Comparison of ENCODE assay signal across 10 cellular contexts in genomic region chr2:127516031-127516430, GRCh38. TPM values are rescaled to one million over a fixed set of nuclear protein-coding genes. Genes with fewer than 3 reads are reported as not detected.
DNase-seq lines count a peak whose midpoint lies in the region; ATAC-seq and TF ChIP-seq lines count a peak whose summit lies in the region.
"Had no signal": no experiment of that assay in that cellular context is flagged by ENCODE, and none has a peak within 500 bp of the region (broad histone marks: within the 10 kb centered on the region; RNA-seq: fewer than 3 reads in every experiment).

No MANE protein-coding gene starts in this region.

- H3K27me3 ChIP-seq in WERI-Rb-1 (ENCODE audit: insufficient read depth, low read depth, severe bottlenecking): no peaks in the 10 kb centered on the region

- H3K9me3 Mint-ChIP-seq in natural killer cell: no peaks in the 10 kb centered on the region
- no peaks in the 10 kb centered on the region for H3K9me3 Mint-ChIP-seq in natural killer cell treated with Interleukin-12 subunit alpha and Interleukin-12 subunit beta and Interleukin-15 and Interleukin-18, amount 100 ng/mL, for 72 hours
- no peaks in the 10 kb centered on the region for H3K9me3 Mint-ChIP-seq in activated CD8-positive, alpha-beta memory T cell treated with anti-CD3 and anti-CD28 coated beads, Interleukin-2, amount 10 ng/mL, durations not matched to agents 7 days and 5 days (ENCODE audit: low read depth)

- no TSS peak for BruUV-seq in OCI-LY7 (replicated peaks; lab: Mats Ljungman, UMichigan)

- POLR2A ChIA-PET in OCI-LY7 (lab: Charles Lee): interaction anchor here (0.5 to 1.1 kb wide), 2 partner anchors 10 to 121 kb away, joined by 3 read pairs; partner anchors contain the start of gene IWS1

- peaks cover 7% of the 10 kb centered on the region for H3K36me3 Mint-ChIP-seq in natural killer cell
- H3K36me3 Mint-ChIP-seq in natural killer cell treated with Interleukin-12 subunit alpha and Interleukin-12 subunit beta and Interleukin-15 and Interleukin-18, amount 100 ng/mL, for 72 hours: peaks cover 16% of the 10 kb centered on the region
- H3K36me3 Mint-ChIP-seq in activated CD8-positive, alpha-beta memory T cell treated with anti-CD3 and anti-CD28 coated beads, Interleukin-2, amount 10 ng/mL, durations not matched to agents 7 days and 5 days: peaks cover 46% of the 10 kb centered on the region

- no peak overlapping the region for H2AFZ ChIP-seq in OCI-LY7 (ENCODE audit: low read length)

- H3K27ac ChIP-seq in WERI-Rb-1 (no peak overlapping the region), OCI-LY7 (ENCODE audit: low read depth, low read length, poor library complexity, severe bottlenecking) (no peak overlapping the region)

- intact Hi-C loops in natural killer cell (cut with micrococcal nuclease): no loop called here
- intact Hi-C loops in OCI-LY7 (cut with micrococcal nuclease; ENCODE audit: unreplicated experiment): no loop called here

- H3K36me3 ChIP-seq in WERI-Rb-1 (peaks cover 71% of the 10 kb centered on the region), OCI-LY7 (ENCODE audit: insufficient read depth, low read length) (peaks cover 98% of the 10 kb centered on the region)

- no peak overlapping the region for H3K4me2 ChIP-seq in OCI-LY7 (ENCODE audit: low read length)

- H3K9me3 ChIP-seq in WERI-Rb-1 (ENCODE audit: severe bottlenecking): no peaks in the 10 kb centered on the region
- no peaks in the 10 kb centered on the region for H3K9me3 ChIP-seq in OCI-LY7 (ENCODE audit: low read length)

- H3K4me3 Mint-ChIP-seq in natural killer cell: no peak overlapping the region
- H3K4me3 Mint-ChIP-seq in natural killer cell treated with Interleukin-12 subunit alpha and Interleukin-12 subunit beta and Interleukin-15 and Interleukin-18, amount 100 ng/mL, for 72 hours: no peak overlapping the region
- no peak overlapping the region for H3K4me3 Mint-ChIP-seq in activated CD8-positive, alpha-beta memory T cell treated with anti-CD3 and anti-CD28 coated beads, Interleukin-2, amount 10 ng/mL, durations not matched to agents 7 days and 5 days

- ATAC-seq in natural killer cell (no peak), omental fat pad (ENCODE audit: low FRiP score) (peak; percentile 94), HG03521 (IDR thresholded peaks at IDR 0.05; ENCODE audit: unreplicated experiment) (no peak)
- no peak for ATAC-seq in natural killer cell treated with Interleukin-12 subunit alpha and Interleukin-12 subunit beta and Interleukin-15 and Interleukin-18, amount 100 ng/mL, for 72 hours
- no peak for ATAC-seq in activated CD8-positive, alpha-beta memory T cell treated with anti-CD3 and anti-CD28 coated beads, Interleukin-2, amount 10 ng/mL, durations not matched to agents 7 days and 5 days

- TF ChIP-seq CTCF in natural killer cell (IDR thresholded peaks at IDR 0.05): no peak
- TF ChIP-seq CTCF in fibroblast of pulmonary artery (IDR thresholded peaks at IDR 0.05; ENCODE audit: low read length, missing control alignments): no peak
- TF ChIP-seq CTCF in omental fat pad (IDR thresholded peaks at IDR 0.05): no peak
- no peak for TF ChIP-seq CTCF in WERI-Rb-1 (IDR thresholded peaks at IDR 0.05; ENCODE audit: low read depth, low read length)
- TF ChIP-seq CTCF in OCI-LY7 (conservative IDR thresholded peaks at IDR 0.05; ENCODE audit: low read length): no peak

- H3K4me3 ChIP-seq in fibroblast of pulmonary artery (replicated peaks; ENCODE audit: low read depth, low read length) (no peak overlapping the region), WERI-Rb-1 (ENCODE audit: low read depth, low read length) (no peak overlapping the region), OCI-LY7 (ENCODE audit: low read depth, low read length, poor library complexity, severe bottlenecking) (no peak overlapping the region)

- peaks cover 61 to 63% of the 10 kb centered on the region in 2 donors for H3K4me1 Mint-ChIP-seq in natural killer cell
- peaks cover 38 to 51% of the 10 kb centered on the region in 2 donors for H3K4me1 Mint-ChIP-seq in natural killer cell treated with Interleukin-12 subunit alpha and Interleukin-12 subunit beta and Interleukin-15 and Interleukin-18, amount 100 ng/mL, for 72 hours (ENCODE audit: low read depth in 2 of 2)
- H3K4me1 Mint-ChIP-seq in activated CD8-positive, alpha-beta memory T cell treated with anti-CD3 and anti-CD28 coated beads, Interleukin-2, amount 10 ng/mL, durations not matched to agents 7 days and 5 days: peaks cover 32% of the 10 kb centered on the region

- H3K79me2 ChIP-seq in OCI-LY7 (ENCODE audit: insufficient read depth, low read depth, low read length): peaks cover 93% of the 10 kb centered on the region

- 0 out of 2 replicates have a peak, but pooled peaks cover 8% of the 10 kb centered on the region for H4K20me1 ChIP-seq in OCI-LY7 (ENCODE audit: insufficient read depth, low read length)

- CTCF ChIA-PET in OCI-LY7 (lab: Charles Lee; ENCODE audit: unreplicated experiment): no interaction called here
- CTCF ChIA-PET in activated CD8-positive, alpha-beta memory T cell treated with anti-CD3 and anti-CD28 coated beads, Interleukin-2, amount 10 ng/mL, durations not matched to agents 7 days and 5 days (lab: Charles Lee): no interaction called here

- H3K4me1 ChIP-seq in OCI-LY7 (ENCODE audit: insufficient read depth, low read length, poor library complexity, severe bottlenecking): no peaks in the 10 kb centered on the region

- H3K27ac Mint-ChIP-seq in natural killer cell: peak overlapping the region; percentile 46 to 47
- no peak overlapping the region for H3K27ac Mint-ChIP-seq in natural killer cell treated with Interleukin-12 subunit alpha and Interleukin-12 subunit beta and Interleukin-15 and Interleukin-18, amount 100 ng/mL, for 72 hours
- H3K27ac Mint-ChIP-seq in activated CD8-positive, alpha-beta memory T cell treated with anti-CD3 and anti-CD28 coated beads, Interleukin-2, amount 10 ng/mL, durations not matched to agents 7 days and 5 days: no peak overlapping the region

- DNase-seq in natural killer cell (no peak), fibroblast of pulmonary artery (ENCODE audit: low read depth) (peak; percentile 87), omental fat pad (ENCODE audit: low spot score) (peak; percentile 72), WERI-Rb-1 (no peak), OCI-LY7 (ENCODE audit: low spot score) (no peak)
- DNase-seq in natural killer cell treated with Interleukin-12 subunit alpha and Interleukin-12 subunit beta and Interleukin-15 and Interleukin-18, amount 100 ng/mL, for 72 hours (ENCODE audit: low spot score): no peak
- no peak for DNase-seq in activated CD8-positive, alpha-beta memory T cell treated with anti-CD3 and anti-CD28 coated beads, Interleukin-2, amount 10 ng/mL, durations not matched to agents 7 days and 5 days
- DNase-seq: activated CD4-positive, alpha-beta T cell treated with anti-CD3 and anti-CD28 coated beads for 4 hours; stimulated activated CD4-positive, alpha-beta T cell treated with anti-CD3 and anti-CD28 coated beads, Interleukin-4, amount 100 ng/mL, for 24 hours had no signal

- no peaks in the 10 kb centered on the region for H3K27me3 Mint-ChIP-seq in natural killer cell (ENCODE audit: low read depth in 2 of 2)
- no peaks in the 10 kb centered on the region for H3K27me3 Mint-ChIP-seq in natural killer cell treated with Interleukin-12 subunit alpha and Interleukin-12 subunit beta and Interleukin-15 and Interleukin-18, amount 100 ng/mL, for 72 hours
- no peaks in the 10 kb centered on the region for H3K27me3 Mint-ChIP-seq in activated CD8-positive, alpha-beta memory T cell treated with anti-CD3 and anti-CD28 coated beads, Interleukin-2, amount 10 ng/mL, durations not matched to agents 7 days and 5 days

- H3K9me2 ChIP-seq in OCI-LY7 (ENCODE audit: insufficient read depth, low read length): no peaks in the 10 kb centered on the region

RNA-seq across cellular contexts. Expression of gene IWS1, which starts 10.3 kb away (rescaled TPM):
- total RNA-seq in natural killer cell (10 to 100 TPM; 21.7 to 27.1 (median 23.9) TPM), omental fat pad (10 to 100 TPM; 29.0 to 46.7 (median 31.0) TPM), OCI-LY7 (2022) (56.5 and 56.9 TPM in 2 replicates)
- 10 to 100 TPM; 45.3 to 49.5 TPM for total RNA-seq in natural killer cell treated with Interleukin-12 subunit alpha and Interleukin-12 subunit beta and Interleukin-15 and Interleukin-18, amount 100 ng/mL, for 72 hours
- total RNA-seq in OCI-LY7 (2014; rRNA removed; shearing (Covaris generic)): 49.2 and 70.4 TPM in 2 replicates
- total RNA-seq in activated CD8-positive, alpha-beta memory T cell treated with anti-CD3 and anti-CD28 coated beads, Interleukin-2, amount 10 ng/mL, durations not matched to agents 7 days and 5 days: 10 to 100 TPM; 53.2 to 55.1 TPM

RNA-seq across cellular contexts. Expression of gene MYO7B, which starts 19.5 kb away (rescaled TPM):
- under 1 TPM; 0.14 to 0.45 (median 0.25) TPM for total RNA-seq in natural killer cell
- not detected for total RNA-seq in natural killer cell treated with Interleukin-12 subunit alpha and Interleukin-12 subunit beta and Interleukin-15 and Interleukin-18, amount 100 ng/mL, for 72 hours
- total RNA-seq in omental fat pad: 1 to 10 TPM in 1 of 4 donors, under 1 TPM in 3; 0.12 to 1.3 (median 0.42) TPM
- not detected in 2 replicates for total RNA-seq in OCI-LY7 (2014; rRNA removed; shearing (Covaris generic))
- total RNA-seq in OCI-LY7 (2022): 3.3 and 3.7 TPM in 2 replicates
- total RNA-seq in activated CD8-positive, alpha-beta memory T cell treated with anti-CD3 and anti-CD28 coated beads, Interleukin-2, amount 10 ng/mL, durations not matched to agents 7 days and 5 days: under 1 TPM in 1 of 2 experiments, not detected in 1; 0.26 TPM

Comparison
In these comparisons a context has a peak if more than half of its experiments do, and no peak if none do; other contexts are left out.
1. H3K27ac Mint-ChIP-seq: peak in natural killer cell (2 of 2); none in natural killer cell treated with Interleukin-12 subunit alpha and Interleukin-12 subunit beta and Interleukin-15 and Interleukin-18, amount 100 ng/mL, for 72 hours (0 of 2) and activated CD8-positive, alpha-beta memory T cell treated with anti-CD3 and anti-CD28 coated beads, Interleukin-2, amount 10 ng/mL, durations not matched to agents 7 days and 5 days (single experiment).
2. DNase-seq: peak in fibroblast of pulmonary artery (single experiment) and omental fat pad (single experiment); none in natural killer cell (single experiment), natural killer cell treated with Interleukin-12 subunit alpha and Interleukin-12 subunit beta and Interleukin-15 and Interleukin-18, amount 100 ng/mL, for 72 hours (single experiment), WERI-Rb-1 (single experiment), OCI-LY7 (single experiment) and activated CD8-positive, alpha-beta memory T cell treated with anti-CD3 and anti-CD28 coated beads, Interleukin-2, amount 10 ng/mL, durations not matched to agents 7 days and 5 days (single experiment).